Comparison of ENCODE assay signal across 17 cellular contexts in genomic region chr5:124869481-124870033, GRCh38.
A peak's percentile ranks its signal among the peaks of the same experiment; 100 is the strongest.
DNase-seq lines count a peak whose midpoint lies in the region; ATAC-seq and TF ChIP-seq lines count a peak whose summit lies in the region.
"Had no signal": no experiment of that assay in that cellular context is flagged by ENCODE, and none has a peak within 500 bp of the region (broad histone marks: within the 10 kb centered on the region; RNA-seq: fewer than 3 reads in every experiment).

No MANE protein-coding gene starts in this region.

- H3K4ac ChIP-seq in IMR-90 (ENCODE audit: low read depth, low read length): no peak overlapping the region

- H3K4me3 Mint-ChIP-seq in T-helper 2 cell treated with Interferon-gamma antibody and Interleukin-4, amounts not matched to agents 5 μg/mL and 100 μg/mL, for 36 hours: no peak overlapping the region
- H3K4me3 Mint-ChIP-seq: CD8-positive, alpha-beta T cell; H9 had no signal

- H3K18ac ChIP-seq in IMR-90 (ENCODE audit: low read depth, low read length): peak overlapping the region; percentile 18; the same call in 1 of the 2 replicates

- H3K9ac ChIP-seq in IMR-90 (ENCODE audit: low read depth, low read length): no peak overlapping the region

- no peak overlapping the region for H3K23ac ChIP-seq in IMR-90 (ENCODE audit: low read depth, low read length)

- H4K5ac ChIP-seq in IMR-90 (ENCODE audit: low read depth, low read length): no peak overlapping the region

- no CpG with 5 or more reads among the region's 2 CpGs for WGBS in IMR-90 (ENCODE audit: extremely low coverage in 2 of 2, insufficient read length in 1 of 2), 2 experiments
- WGBS in esophagus squamous epithelium, 2 donors: 67 to 69% methylated on average over 2 of the region's 2 CpGs

- no peak overlapping the region for H4K91ac ChIP-seq in IMR-90 (ENCODE audit: insufficient read depth, low read depth, low read length)

- no peaks in the 10 kb centered on the region for H3K79me1 ChIP-seq in IMR-90 (ENCODE audit: low read depth in 1 of 2, low read length in 2 of 2)

- POLR2A ChIA-PET in IMR-90 (lab: Charles Lee; ENCODE audit: unreplicated experiment): no interaction called here

- no peaks in the 10 kb centered on the region for H3K9me3 Mint-ChIP-seq in T-helper 2 cell treated with Interferon-gamma antibody and Interleukin-4, amounts not matched to agents 5 μg/mL and 100 μg/mL, for 36 hours

- no peak overlapping the region; the same call in 1 of the 2 replicates for H2BK20ac ChIP-seq in IMR-90 (ENCODE audit: low read depth, low read length)

- no peak overlapping the region for H3K4me3 ChIP-seq in IMR-90 (ENCODE audit: insufficient read depth, low read depth, low read length)
- H3K4me3 ChIP-seq in upper lobe of right lung: no peak overlapping the region
- H3K4me3 ChIP-seq in esophagus squamous epithelium: no peak overlapping the region

- H2AK5ac ChIP-seq in IMR-90 (ENCODE audit: low read depth, low read length): no peak overlapping the region

- in situ Hi-C loops in IMR-90 (cut with MboI; ENCODE audit: low sequenced_read_pairs): no loop called here

- CTCF ChIA-PET in IMR-90 (lab: Yijun Ruan, JAX): interaction anchor here (0.6 kb wide), 1 partner anchor 397 kb away, joined by 3 read pairs; no protein-coding TSS in a partner anchor

- H3K4me1 ChIP-seq in IMR-90 (ENCODE audit: control insufficient read depth, insufficient read depth, low read length) (peaks cover 4% of the 10 kb centered on the region), upper lobe of right lung (peaks cover 37% of the 10 kb centered on the region), esophagus squamous epithelium (peaks cover 0 to 11% (median 0%) of the 10 kb centered on the region in 3 donors)

- no peak overlapping the region for H4K8ac ChIP-seq in IMR-90 (ENCODE audit: low read depth in 2 of 2, low read length in 2 of 2)

- dilution Hi-C loops in IMR-90 (cut with HindIII; ENCODE audit: low sequenced_read_pairs, unreplicated experiment): no loop called here

- H3K27me3 ChIP-seq in IMR-90 (ENCODE audit: control insufficient read depth, insufficient read depth, low read length) (no peaks in the 10 kb centered on the region), upper lobe of right lung (no peaks in the 10 kb centered on the region), esophagus squamous epithelium (no peaks in the 10 kb centered on the region)

- no peaks in the 10 kb centered on the region for H3K36me3 Mint-ChIP-seq in T-helper 2 cell treated with Interferon-gamma antibody and Interleukin-4, amounts not matched to agents 5 μg/mL and 100 μg/mL, for 36 hours (ENCODE audit: low read depth)
- H3K36me3 Mint-ChIP-seq: CD8-positive, alpha-beta T cell had no signal

- TF ChIP-seq CTCF in IMR-90 (conservative IDR thresholded peaks at IDR 0.05; ENCODE audit: low read depth, low read length): no peak
- no peak for TF ChIP-seq CTCF in upper lobe of right lung (IDR thresholded peaks at IDR 0.05)
- TF ChIP-seq CTCF in esophagus squamous epithelium (IDR thresholded peaks at IDR 0.05): no peak

- H3K4me1 Mint-ChIP-seq in T-helper 2 cell treated with Interferon-gamma antibody and Interleukin-4, amounts not matched to agents 5 μg/mL and 100 μg/mL, for 36 hours (ENCODE audit: low read depth): peaks cover 5% of the 10 kb centered on the region

- no peak overlapping the region for H2AK9ac ChIP-seq in IMR-90 (replicated peaks; ENCODE audit: low read depth, low read length, poor library complexity)

- TF ChIP-seq POLR2A in IMR-90 (IDR thresholded peaks at IDR 0.05; ENCODE audit: low read depth, low read length): no peak
- no peak for TF ChIP-seq POLR2A in esophagus squamous epithelium (IDR thresholded peaks at IDR 0.05)

- no peak overlapping the region for H3K27ac ChIP-seq in IMR-90 (ENCODE audit: insufficient read depth, low read length)
- H3K27ac ChIP-seq in upper lobe of right lung: peak overlapping the region; percentile 43
- no peak overlapping the region for H3K27ac ChIP-seq in esophagus squamous epithelium

- TF ChIP-seq RAD21 in IMR-90 (IDR thresholded peaks at IDR 0.05; ENCODE audit: low read length): no peak

- no peaks in the 10 kb centered on the region for H4K20me1 ChIP-seq in IMR-90 (ENCODE audit: insufficient read depth, low read length)

- no peak for DNase-seq in IMR-90
- peak; percentile 59 for DNase-seq in foreskin melanocyte
- DNase-seq in upper lobe of right lung: no peak
- DNase-seq in sciatic nerve (ENCODE audit: low spot score): no peak
- DNase-seq in T-helper 2 cell treated with Interferon-gamma antibody and Interleukin-4, amounts not matched to agents 5 μg/mL and 100 μg/mL, for 36 hours (ENCODE audit: low spot score): no peak
- no peak for DNase-seq in esophagus squamous epithelium (lab: John Stamatoyannopoulos, UW)
- DNase-seq: CD8-positive, alpha-beta T cell; DND-41; H9; NCI-H1105; NCI-H1694 treated with DMSO at 0.1 percent for 48 hours; NCI-H2107; NCI-H2227 treated with DMSO at 0.1 percent for 48 hours; NCI-H524 treated with DMSO at 0.1 percent for 48 hours; NK-92 treated with Interleukin-12 subunit alpha and Interleukin-12 subunit beta, amount 100 ng/mL, for 24 hours; SHP77 treated with DMSO at 0.1 percent for 48 hours had no signal

- H3K27ac Mint-ChIP-seq in T-helper 2 cell treated with Interferon-gamma antibody and Interleukin-4, amounts not matched to agents 5 μg/mL and 100 μg/mL, for 36 hours: no peak overlapping the region
- H3K27ac Mint-ChIP-seq: CD8-positive, alpha-beta T cell; H9 had no signal

- no peak overlapping the region for H2AFZ ChIP-seq in IMR-90 (replicated peaks; ENCODE audit: low read length, poor library complexity)

- H3K4me2 ChIP-seq in IMR-90 (ENCODE audit: low read depth, low read length): no peak overlapping the region

- no peaks in the 10 kb centered on the region for H3K9me1 ChIP-seq in IMR-90 (ENCODE audit: insufficient read depth, low read length)

- no peak for ATAC-seq in IMR-90 (ENCODE audit: low read depth)
- ATAC-seq in SK-N-SH treated with all-trans-retinoic acid at 6 μM for 48 hours: peak; percentile 48
- ATAC-seq in upper lobe of right lung: peak; percentile 28
- ATAC-seq in sciatic nerve: no peak
- ATAC-seq: CD8-positive, alpha-beta T cell had no signal

- no peak overlapping the region for H2BK5ac ChIP-seq in IMR-90 (ENCODE audit: low read depth, low read length, poor library complexity, severe bottlenecking)

- H3K9me3 ChIP-seq in IMR-90 (ENCODE audit: control insufficient read depth, insufficient read depth, low read length) (no peaks in the 10 kb centered on the region), upper lobe of right lung (no peaks in the 10 kb centered on the region), esophagus squamous epithelium (no peaks in the 10 kb centered on the region)

- no peaks in the 10 kb centered on the region for H3K36me3 ChIP-seq in IMR-90 (ENCODE audit: control insufficient read depth, insufficient read depth, low read length)
- no peaks in the 10 kb centered on the region for H3K36me3 ChIP-seq in upper lobe of right lung
- H3K36me3 ChIP-seq in esophagus squamous epithelium: no peaks in the 10 kb centered on the region

- intact Hi-C loops in IMR-90 (cut with micrococcal nuclease): no loop called here
- intact Hi-C loops in upper lobe of right lung (cut with DNase I): no loop called here
- intact Hi-C loops in sciatic nerve (cut with DNase I): no loop called here
- intact Hi-C loops in esophagus squamous epithelium (cut with DNase I): no loop called here

- no TSS peak for BruUV-seq in IMR-90 (replicated peaks; lab: Mats Ljungman, UMichigan)

- no peaks in the 10 kb centered on the region for H3K27me3 Mint-ChIP-seq in T-helper 2 cell treated with Interferon-gamma antibody and Interleukin-4, amounts not matched to agents 5 μg/mL and 100 μg/mL, for 36 hours (ENCODE audit: low read depth)

- H3K14ac ChIP-seq in IMR-90 (replicated peaks; ENCODE audit: low read depth, low read length): no peak overlapping the region

- H3K56ac ChIP-seq in IMR-90 (ENCODE audit: extremely low read depth, insufficient read depth, low read length): no peak overlapping the region

- H2BK120ac ChIP-seq in IMR-90 (ENCODE audit: low read depth, low read length): no peak overlapping the region

- H2BK15ac ChIP-seq in IMR-90 (ENCODE audit: low read depth, low read length): no peak overlapping the region

TF ChIP-seq in IMR-90, 13 proteins besides CTCF, POLR2A, EP300 and RAD21 (continues in another document):
- TF ChIP-seq RCOR1 (IDR thresholded peaks at IDR 0.05; ENCODE audit: insufficient replicate concordance, low read length) (no peak), SMC3 (IDR thresholded peaks at IDR 0.05; ENCODE audit: low read depth, low read length) (no peak), MXI1 (IDR thresholded peaks at IDR 0.05; ENCODE audit: borderline replicate concordance, low read depth, low read length) (no peak), CEBPB (IDR thresholded peaks at IDR 0.05; ENCODE audit: low read depth, low read length) (no peak), CHD1 (IDR thresholded peaks at IDR 0.05; ENCODE audit: low read depth, low read length) (no peak), MAFK (IDR thresholded peaks at IDR 0.05; ENCODE audit: low read depth, low read length) (no peak), FOS (IDR thresholded peaks at IDR 0.05; ENCODE audit: low read depth, low read length) (no peak)

TF ChIP-seq in SK-N-SH treated with all-trans-retinoic acid at 6 μM for 48 hours, 23 proteins besides CTCF, POLR2A, EP300 and RAD21 (continues in another document):
- TF ChIP-seq POU6F1 (CRISPR knock-in tag; IDR thresholded peaks at IDR 0.05; ENCODE audit: borderline replicate concordance, low read depth): no peak
- 0 out of 2 replicates have a peak, but pooled peaks have one; percentile 16 for TF ChIP-seq ZNF8 (CRISPR knock-in tag; IDR thresholded peaks at IDR 0.05)
- TF ChIP-seq ISL1 (CRISPR knock-in tag; IDR thresholded peaks at IDR 0.05): peak; percentile 76
- TF ChIP-seq ZFP3 (CRISPR knock-in tag; IDR thresholded peaks at IDR 0.05): no peak

Comparison
In these comparisons a context has a peak if more than half of its experiments do, and no peak if none do; other contexts are left out.
1. ATAC-seq: peak in SK-N-SH treated with all-trans-retinoic acid at 6 μM for 48 hours (single experiment) and upper lobe of right lung (single experiment); none in IMR-90 (single experiment) and sciatic nerve (single experiment).